ENCODE assay signal across 11 cellular contexts in the genomic region with DNA sequence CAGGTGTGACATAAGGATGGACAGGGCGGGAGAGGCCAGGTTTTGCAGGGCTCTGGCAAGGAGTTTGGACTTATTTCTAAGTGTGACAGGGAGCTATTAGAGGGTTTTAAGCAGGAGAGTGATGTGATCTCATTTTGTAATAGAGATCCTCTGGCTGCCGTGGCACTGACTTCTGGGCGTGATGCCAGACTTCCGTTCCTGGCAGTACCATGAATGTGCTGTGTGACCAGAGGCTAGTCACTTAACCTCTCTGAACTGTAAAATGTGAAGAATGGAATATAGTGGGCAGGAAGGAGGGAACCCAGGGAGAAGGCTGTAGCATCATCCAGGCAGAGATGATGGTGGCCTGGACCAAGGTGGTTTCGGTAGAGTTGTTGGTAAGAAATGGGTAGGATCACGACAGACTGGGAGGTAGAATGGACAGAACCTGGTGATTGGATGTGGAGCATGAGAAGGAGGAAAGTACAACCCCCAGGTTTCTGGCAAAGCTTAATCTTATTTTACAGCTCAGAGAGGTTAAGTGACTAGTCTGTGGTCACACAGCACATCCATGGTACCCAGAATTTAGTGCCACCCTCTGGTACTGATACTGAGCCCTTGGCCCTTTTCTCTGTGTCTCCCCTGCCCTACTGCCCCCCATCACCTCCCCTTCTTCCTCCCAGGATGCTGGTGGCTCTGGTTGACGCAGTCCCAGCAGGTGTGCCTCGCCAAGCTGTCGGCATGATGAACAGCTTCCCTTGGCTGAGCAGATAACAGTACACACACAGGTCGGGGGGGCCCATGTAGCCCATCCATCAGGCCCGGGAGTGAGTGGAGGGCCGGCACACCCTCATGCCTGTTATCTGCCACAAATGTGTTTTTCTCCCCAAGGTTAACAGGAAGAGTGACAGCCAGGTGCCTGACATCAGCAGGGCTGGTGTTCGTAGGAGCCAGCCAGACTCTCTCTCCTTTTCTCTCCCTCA. TPM values are rescaled to one million over a fixed set of nuclear protein-coding genes. Genes with fewer than 3 reads are reported as not detected.
DNase-seq lines count a peak whose midpoint lies in the region; ATAC-seq and TF ChIP-seq lines count a peak whose summit lies in the region.
"Had no signal": no experiment of that assay in that cellular context is flagged by ENCODE, and none has a peak within 500 bp of the region (broad histone marks: within the 10 kb centered on the region; RNA-seq: fewer than 3 reads in every experiment).

No MANE protein-coding gene starts in this region.

- DNase-seq in BE2C, result peak; percentile 37
- peak; percentile 27 for DNase-seq in HT-29 (ENCODE audit: low spot score)
- peak; percentile 61 for DNase-seq in RPMI8226
- DNase-seq in fibroblast of the aortic adventitia (ENCODE audit: low read depth), result peak; percentile 16
- no peak for DNase-seq in amygdala (lab: John Stamatoyannopoulos, UW)
- no peak for DNase-seq in GM19240 (ENCODE audit: insufficient read length, low spot score)
- DNase-seq: activated CD4-positive, alpha-beta T cell treated with anti-CD3 and anti-CD28 coated beads for 48 hours; activated T-cell treated with anti-CD3 and anti-CD28 coated beads, Interleukin-2, amount 50 U/mL, for 24 hours; stimulated activated naive B cell treated with anti-CD40 and anti-IgM and Interleukin-4, amounts not matched to agents 10 μg/mL and 1 μg/mL and 100 μg/mL, for 72 hours had no signal

- H3K27me3 ChIP-seq in BE2C, result peaks cover 7% of the 10 kb centered on the region

- TF ChIP-seq CTCF in BE2C (IDR thresholded peaks at IDR 0.05; ENCODE audit: low read depth, low read length) (no peak), fibroblast of the aortic adventitia (IDR thresholded peaks at IDR 0.05; ENCODE audit: insufficient read depth, low read length) (no peak)

- no peak for ATAC-seq in HG02678 (IDR thresholded peaks at IDR 0.05; ENCODE audit: unreplicated experiment)
- no peak for ATAC-seq in HG03159 (IDR thresholded peaks at IDR 0.05; ENCODE audit: unreplicated experiment)
- ATAC-seq: stimulated activated naive B cell treated with anti-CD40 and anti-IgM and Interleukin-4, amounts not matched to agents 10 μg/mL and 1 μg/mL and 100 μg/mL, for 72 hours had no signal

- H3K4me3 ChIP-seq in BE2C (ENCODE audit: low read depth, low read length) (no peak overlapping the region), fibroblast of the aortic adventitia (ENCODE audit: low read depth, low read length) (no peak overlapping the region)

- H3K9me3 ChIP-seq in BE2C, result no peaks in the 10 kb centered on the region

- H3K36me3 ChIP-seq in BE2C, result no peaks in the 10 kb centered on the region

- H3K4me1 ChIP-seq in BE2C, result no peaks in the 10 kb centered on the region

RNA-seq across cellular contexts. Expression of a gene that starts 52.9 kb away (rescaled TPM):
- polyA plus RNA-seq in BE2C (2012; ENCODE audit: insufficient read depth, insufficient read length, low read depth), result 109 TPM
- total RNA-seq in HT-29 (2014; rRNA removed; shearing (Covaris generic)), result 29.8 and 42.4 TPM in 2 replicates
- 23.1 and 25.4 TPM in 2 replicates for total RNA-seq in fibroblast of the aortic adventitia (ENCODE audit: low replicate concordance)

Comparison
In these comparisons a context has a peak if more than half of its experiments do, and no peak if none do; other contexts are left out.
1. DNase-seq: peak in BE2C (single experiment), HT-29 (single experiment), RPMI8226 (single experiment) and fibroblast of the aortic adventitia (single experiment); none in amygdala (0 of 56) and GM19240 (single experiment).